Comparison of ENCODE assay signal across 1 cellular context in genomic region chr17:78779848-78780247, GRCh38.
TF ChIP-seq lines count a peak whose summit lies in the region.

No MANE protein-coding gene starts in this region.

TF ChIP-seq in HepG2, 621 proteins besides CTCF, POLR2A, EP300 and RAD21 (continued from another document):
- no peak for TF ChIP-seq ZNF318 (CRISPR knock-in tag; IDR thresholded peaks at IDR 0.05)
- 0 out of 2 replicates have a peak, but pooled peaks have one; percentile 2 for TF ChIP-seq HMG20A (CRISPR knock-in tag; IDR thresholded peaks at IDR 0.05; ENCODE audit: borderline replicate concordance)
- TF ChIP-seq ZNF839 (CRISPR knock-in tag; IDR thresholded peaks at IDR 0.05; ENCODE audit: borderline replicate concordance), result 0 out of 2 replicates have a peak, but pooled peaks have one; percentile 36
- TF ChIP-seq ZNF891 (CRISPR knock-in tag; IDR thresholded peaks at IDR 0.05), result peak; percentile 28; the same call in 1 of the 2 replicates
- TF ChIP-seq ZNF670 (CRISPR knock-in tag; IDR thresholded peaks at IDR 0.05; ENCODE audit: borderline replicate concordance), result 0 out of 2 replicates have a peak, but pooled peaks have one; percentile 17
- TF ChIP-seq ZNF761 (CRISPR knock-in tag; conservative IDR thresholded peaks at IDR 0.05), result 0 out of 2 replicates have a peak, but pooled peaks have one; percentile 18
